ENCODE assay signal across 12 cellular contexts in the genomic region with DNA sequence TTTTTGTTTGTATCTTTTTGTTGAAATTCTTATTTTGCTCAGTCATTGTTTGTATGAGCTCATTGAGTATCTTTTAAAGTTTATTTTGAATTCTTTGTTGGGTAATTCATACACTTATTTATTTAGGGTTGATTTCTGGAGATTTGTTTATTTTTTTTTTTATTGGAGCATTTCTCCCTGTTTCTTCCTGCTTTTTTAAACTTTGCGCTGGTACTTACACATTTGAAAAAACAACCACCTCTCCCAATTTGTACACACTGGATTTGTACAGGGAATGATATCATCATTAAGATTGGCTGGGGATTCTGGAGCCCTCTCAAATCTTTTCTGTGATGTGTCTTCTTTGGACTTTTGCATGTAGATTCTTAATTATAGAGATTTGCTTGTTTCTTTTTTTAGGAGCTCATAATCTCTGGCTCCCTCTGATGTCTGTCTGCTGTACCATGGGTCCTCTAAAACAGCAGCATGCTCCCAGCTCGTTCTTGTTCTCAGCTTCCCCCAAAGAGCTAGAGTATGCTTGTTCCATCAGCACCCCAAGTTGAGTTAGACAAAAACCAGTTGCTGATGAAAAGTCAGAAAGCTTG.
DNase-seq lines count a peak whose midpoint lies in the region; ATAC-seq, FAIRE-seq and TF ChIP-seq lines count a peak whose summit lies in the region.
"Had no signal": no experiment of that assay in that cellular context is flagged by ENCODE, and none has a peak within 500 bp of the region (broad histone marks: within the 10 kb centered on the region; RNA-seq: fewer than 3 reads in every experiment).

No MANE protein-coding gene starts in this region.

- DNase-seq in A549 (ENCODE audit: low read depth in 1 of 2, low spot score in 1 of 2) (no peak), Caki2 (ENCODE audit: low read depth) (peak; percentile 85), SK-N-SH (no peak), fibroblast of pulmonary artery (ENCODE audit: low read depth) (peak; percentile 41), GM19239 (ENCODE audit: insufficient read length, low spot score) (no peak), OCI-M1 (lab: John Stamatoyannopoulos, UW) (no peak)
- no peak for DNase-seq in stimulated activated CD4-positive, alpha-beta T cell treated with anti-CD3 and anti-CD28 coated beads, Interleukin-12 subunit alpha, Interleukin-12 subunit beta, amount 100 ng/mL, for 4 hours
- DNase-seq: Caco-2; effector memory CD8-positive, alpha-beta T cell; NCI-H2171; SHP77 treated with DMSO at 0.1 percent for 48 hours had no signal

- H4K20me1 ChIP-seq in SK-N-SH (ENCODE audit: insufficient read depth): no peaks in the 10 kb centered on the region

- in situ Hi-C loops in Caki2 (cut with HindIII; ENCODE audit: low pct_unique_long_range_greater_than_20kb, low sequenced_read_pairs): loop anchor here (10.0 kb wide), 1 partner anchor 316 kb away; no protein-coding TSS in a partner anchor

- TF ChIP-seq EP300 in A549 (IDR thresholded peaks at IDR 0.05) (no peak), SK-N-SH (IDR thresholded peaks at IDR 0.05; ENCODE audit: borderline replicate concordance in 1 of 2, low read depth in 1 of 2, low read length in 1 of 2) (no peak)

- peaks cover 3% of the 10 kb centered on the region; the same call in 1 of the 3 replicates for H3K4me1 ChIP-seq in A549
- H3K4me1 ChIP-seq in SK-N-SH (ENCODE audit: control insufficient read depth in 1 of 2, insufficient read depth in 2 of 2, low read depth in 1 of 2, low read length in 1 of 2): no peaks in the 10 kb centered on the region; a peak in 1 of 4 replicates
- H3K4me1 ChIP-seq: Caco-2 had no signal

- H3K79me2 ChIP-seq in SK-N-SH (ENCODE audit: insufficient read depth): no peaks in the 10 kb centered on the region

- H3K9me3 ChIP-seq in A549: 0 out of 3 replicates have a peak, but pooled peaks cover 2% of the 10 kb centered on the region
- H3K9me3 ChIP-seq in SK-N-SH: peaks cover 9% of the 10 kb centered on the region; the same call in 1 of the 2 replicates
- H3K9me3 ChIP-seq: Caco-2 had no signal

- TF ChIP-seq CTCF in A549 (IDR thresholded peaks at IDR 0.05) (no peak), SK-N-SH (IDR thresholded peaks at IDR 0.05) (peak; percentile 36), fibroblast of pulmonary artery (IDR thresholded peaks at IDR 0.05; ENCODE audit: low read length, missing control alignments) (peak; percentile 25)

- no peaks in the 10 kb centered on the region for H3K9me2 ChIP-seq in SK-N-SH

- H3K27me3 ChIP-seq in SK-N-SH (ENCODE audit: insufficient read depth): no peaks in the 10 kb centered on the region

- CTCF ChIA-PET in A549 (lab: Yijun Ruan, JAX): interaction anchor here (0.7 to 4.3 kb wide), 7 partner anchors 10 to 1024 kb away, joined by 3 to 18 read pairs (median 4); no protein-coding TSS in a partner anchor
- CTCF ChIA-PET in SK-N-SH (lab: Yijun Ruan, JAX): interaction anchor here (0.9 to 6.6 kb wide), 7 partner anchors 8 to 558 kb away, joined by 3 to 90 read pairs (median 4); no protein-coding TSS in a partner anchor

- H3K4me3 ChIP-seq in A549 (no peak overlapping the region), SK-N-SH (ENCODE audit: low read depth in 2 of 2, low read length in 1 of 2) (no peak overlapping the region), fibroblast of pulmonary artery (replicated peaks; ENCODE audit: low read depth, low read length) (no peak overlapping the region)

- 32% methylated on average over 2 of the region's 2 CpGs for WGBS in A549 (ENCODE audit: missing lambda C conversion rate)
- 71% methylated on average over 2 of the region's 2 CpGs for WGBS in SK-N-SH (ENCODE audit: low lambda C conversion rate)

- no peak for TF ChIP-seq POLR2A in A549 (IDR thresholded peaks at IDR 0.05; ENCODE audit: low read length)

- peak overlapping the region; percentile 4; the same call in 1 of the 3 replicates for H3K4me2 ChIP-seq in A549
- no peak overlapping the region for H3K4me2 ChIP-seq in SK-N-SH

- no peaks in the 10 kb centered on the region for H3K36me3 ChIP-seq in SK-N-SH (replicated peaks in 1 of 2; ENCODE audit: control insufficient read depth in 1 of 2, insufficient read depth in 2 of 2, low read length in 1 of 2)

- no peak overlapping the region for H2AFZ ChIP-seq in SK-N-SH (ENCODE audit: low read depth)

- POLR2A ChIA-PET in A549 (lab: Yijun Ruan, JAX): no interaction called here
- POLR2A ChIA-PET in SK-N-SH (lab: Yijun Ruan, JAX): no interaction called here

- FAIRE-seq in A549 (lab: Jason Lieb, UNC) (no peak), GM19239 (lab: Jason Lieb, UNC) (no peak)

- TF ChIP-seq RAD21 in A549 (conservative IDR thresholded peaks at IDR 0.05 in 1 of 2, IDR thresholded peaks at IDR 0.05 in 1 of 2) (peak; percentile 20 to 21; a peak in 2 of 5 replicates), SK-N-SH (IDR thresholded peaks at IDR 0.05; ENCODE audit: low read length) (peak; percentile 57)

- peak overlapping the region in 1 of 2 experiments; percentile 29; a peak in 1 of 6 replicates for H3K27ac ChIP-seq in A549
- no peak overlapping the region for H3K27ac ChIP-seq in SK-N-SH (ENCODE audit: low read depth in 2 of 2, low read length in 1 of 2)

- no peak overlapping the region for H3K9ac ChIP-seq in SK-N-SH

- H3F3A ChIP-seq in SK-N-SH (replicated peaks; ENCODE audit: insufficient read depth): peaks cover 2% of the 10 kb centered on the region

- peak; percentile 53 to 56; a peak in 3 of 6 replicates for ATAC-seq in A549
- no peak for ATAC-seq in HG03520 (IDR thresholded peaks at IDR 0.05; ENCODE audit: unreplicated experiment)
- ATAC-seq: effector memory CD8-positive, alpha-beta T cell had no signal

TF ChIP-seq in A549, 52 proteins besides CTCF, POLR2A, EP300 and RAD21 (continues in another document):
- TF ChIP-seq CEBPB (IDR thresholded peaks at IDR 0.05) (0 out of 4 replicates have a peak, but pooled peaks of 1 of the 2 experiments have one; percentile 24), CBX8 (IDR thresholded peaks at IDR 0.05) (no peak), ESRRA (IDR thresholded peaks at IDR 0.05; ENCODE audit: borderline replicate concordance, low read length) (no peak)
- TF ChIP-seq, protein P1, sequence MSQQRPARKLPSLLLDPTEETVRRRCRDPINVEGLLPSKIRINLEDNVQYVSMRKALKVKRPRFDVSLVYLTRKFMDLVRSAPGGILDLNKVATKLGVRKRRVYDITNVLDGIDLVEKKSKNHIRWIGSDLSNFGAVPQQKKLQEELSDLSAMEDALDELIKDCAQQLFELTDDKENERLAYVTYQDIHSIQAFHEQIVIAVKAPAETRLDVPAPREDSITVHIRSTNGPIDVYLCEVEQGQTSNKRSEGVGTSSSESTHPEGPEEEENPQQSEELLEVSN (IDR thresholded peaks at IDR 0.05; ENCODE audit: borderline replicate concordance, low read depth): no peak
- TF ChIP-seq, protein P2, sequence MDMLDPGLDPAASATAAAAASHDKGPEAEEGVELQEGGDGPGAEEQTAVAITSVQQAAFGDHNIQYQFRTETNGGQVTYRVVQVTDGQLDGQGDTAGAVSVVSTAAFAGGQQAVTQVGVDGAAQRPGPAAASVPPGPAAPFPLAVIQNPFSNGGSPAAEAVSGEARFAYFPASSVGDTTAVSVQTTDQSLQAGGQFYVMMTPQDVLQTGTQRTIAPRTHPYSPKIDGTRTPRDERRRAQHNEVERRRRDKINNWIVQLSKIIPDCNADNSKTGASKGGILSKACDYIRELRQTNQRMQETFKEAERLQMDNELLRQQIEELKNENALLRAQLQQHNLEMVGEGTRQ (IDR thresholded peaks at IDR 0.05): no peak
- TF ChIP-seq, protein P3, sequence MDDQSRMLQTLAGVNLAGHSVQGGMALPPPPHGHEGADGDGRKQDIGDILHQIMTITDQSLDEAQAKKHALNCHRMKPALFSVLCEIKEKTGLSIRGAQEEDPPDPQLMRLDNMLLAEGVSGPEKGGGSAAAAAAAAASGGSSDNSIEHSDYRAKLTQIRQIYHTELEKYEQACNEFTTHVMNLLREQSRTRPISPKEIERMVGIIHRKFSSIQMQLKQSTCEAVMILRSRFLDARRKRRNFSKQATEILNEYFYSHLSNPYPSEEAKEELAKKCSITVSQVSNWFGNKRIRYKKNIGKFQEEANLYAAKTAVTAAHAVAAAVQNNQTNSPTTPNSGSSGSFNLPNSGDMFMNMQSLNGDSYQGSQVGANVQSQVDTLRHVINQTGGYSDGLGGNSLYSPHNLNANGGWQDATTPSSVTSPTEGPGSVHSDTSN (IDR thresholded peaks at IDR 0.05): no peak

TF ChIP-seq in SK-N-SH, 30 proteins besides CTCF, POLR2A, EP300 and RAD21:
- peak; percentile 35; the same call in 1 of the 2 replicates for TF ChIP-seq SMC3 (IDR thresholded peaks at IDR 0.05; ENCODE audit: low read depth, low read length)
- TF ChIP-seq, protein P2 (IDR thresholded peaks at IDR 0.05; ENCODE audit: borderline replicate concordance, low read depth, low read length): no peak

Comparison
In these comparisons a context has a peak if more than half of its experiments do, and no peak if none do; other contexts are left out.
1. DNase-seq: peak in Caki2 (single experiment) and fibroblast of pulmonary artery (single experiment); none in A549 (0 of 2), SK-N-SH (single experiment), GM19239 (single experiment), stimulated activated CD4-positive, alpha-beta T cell treated with anti-CD3 and anti-CD28 coated beads, Interleukin-12 subunit alpha, Interleukin-12 subunit beta, amount 100 ng/mL, for 4 hours (single experiment) and OCI-M1 (single experiment).